Comparison of ENCODE assay signal across 10 cellular contexts in the genomic region with DNA sequence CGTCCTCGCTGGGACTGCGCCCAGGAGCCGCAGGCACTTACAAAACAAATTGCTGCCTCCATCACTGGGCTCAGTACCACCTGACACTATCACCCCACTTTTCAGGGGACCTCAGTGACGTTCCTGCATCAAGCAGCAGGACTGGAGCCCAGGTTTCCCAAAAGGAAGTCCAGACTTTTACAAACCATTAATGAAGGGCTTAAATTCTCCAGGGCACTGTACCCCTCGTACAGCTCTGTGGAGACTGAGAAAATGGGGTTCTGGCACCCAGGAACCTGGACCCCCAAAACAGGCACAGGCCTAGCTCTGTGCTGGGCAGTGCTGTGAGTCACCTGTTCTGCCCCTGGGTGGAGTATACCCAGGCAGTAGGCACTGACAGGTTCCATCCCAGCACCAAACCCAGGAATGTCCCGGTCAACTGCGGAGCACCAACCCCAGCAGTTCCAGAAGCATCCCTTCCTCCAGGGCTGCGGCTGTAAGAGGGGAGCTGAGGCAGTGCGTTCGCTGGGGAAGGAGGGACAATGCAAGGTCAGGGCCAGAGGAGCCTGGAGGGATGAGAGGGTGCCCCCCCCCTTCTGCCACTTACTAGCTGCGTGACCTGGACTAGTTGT. TPM values are rescaled to one million over a fixed set of nuclear protein-coding genes. Genes with fewer than 3 reads are reported as not detected.
DNase-seq lines count a peak whose midpoint lies in the region; ATAC-seq, FAIRE-seq and TF ChIP-seq lines count a peak whose summit lies in the region.
"Had no signal": no experiment of that assay in that cellular context is flagged by ENCODE, and none has a peak within 500 bp of the region (broad histone marks: within the 10 kb centered on the region; RNA-seq: fewer than 3 reads in every experiment).

No MANE protein-coding gene starts in this region.

- H3K79me2 ChIP-seq in K562 (ENCODE audit: control insufficient read depth, insufficient read depth, low read length) (no peaks in the 10 kb centered on the region), neural cell (replicated peaks; ENCODE audit: insufficient read depth, low read length) (no peaks in the 10 kb centered on the region)

- CTCF ChIA-PET in CD8-positive, alpha-beta T cell (lab: Charles Lee) = interaction anchor here (0.6 to 5.4 kb wide), 56 partner anchors 8 to 377 kb away, joined by 3 to 122 read pairs (median 6); a partner anchor contains a TSS
- CTCF ChIA-PET in K562 (lab: Yijun Ruan, JAX; ENCODE audit: low intra/inter-chr PET ratio) = interaction anchor here (0.7 to 4.1 kb wide), 14 partner anchors 10 to 1373 kb away, joined by 3 to 56 read pairs (median 5); no protein-coding TSS in a partner anchor

- DNase-seq in CD8-positive, alpha-beta T cell = no peak
- DNase-seq in K562 (ENCODE audit: extremely low read depth in 1 of 4, low spot score in 3 of 4) (no peak), caudate nucleus (lab: John Stamatoyannopoulos, UW) (no peak), substantia nigra (lab: John Stamatoyannopoulos, UW) (no peak), DMS153 (lab: John Stamatoyannopoulos, UW) (no peak)

- intact Hi-C loops in CD8-positive, alpha-beta T cell (cut with DNase I, micrococcal nuclease) = loop anchor here (1.0 to 10.0 kb wide), 10 partner anchors 35 to 1253 kb away; a partner anchor contains a TSS
- intact Hi-C loops in K562 (cut with micrococcal nuclease) = loop anchor here (1.0 to 5.0 kb wide), 7 partner anchors 14 to 405 kb away; no protein-coding TSS in a partner anchor

- H3K4me2 ChIP-seq in K562 (ENCODE audit: insufficient read depth, low read length) (peak overlapping the region; percentile 2; the same call in 1 of the 2 replicates), neural cell (ENCODE audit: low read length) (no peak overlapping the region)

- TF ChIP-seq CTCF in CD8-positive, alpha-beta T cell (IDR thresholded peaks at IDR 0.05) = peak; percentile 22
- TF ChIP-seq CTCF in K562 (IDR thresholded peaks at IDR 0.05 in 2 of 3, conservative IDR thresholded peaks at IDR 0.05 in 1 of 3; ENCODE audit: insufficient read depth in 2 of 3, low read depth in 1 of 3, low read length in 3 of 3) = no peak; a peak in 2 of 6 replicates
- no peak for TF ChIP-seq CTCF in neural cell (IDR thresholded peaks at IDR 0.05; ENCODE audit: poor library complexity, severe bottlenecking)

- H3K36me3 ChIP-seq in CD8-positive, alpha-beta T cell (ENCODE audit: insufficient read depth, low read length) = no peaks in the 10 kb centered on the region
- no peaks in the 10 kb centered on the region for H3K36me3 ChIP-seq in K562 (ENCODE audit: control insufficient read depth, insufficient read depth, low read length)
- H3K36me3 ChIP-seq in neural cell (ENCODE audit: insufficient read depth, low read length) = no peaks in the 10 kb centered on the region
- H3K36me3 ChIP-seq: thyroid gland had no signal

- BruUV-seq in K562 (replicated peaks; lab: Mats Ljungman, UMichigan) = no TSS peak

- TF ChIP-seq EP300 in K562 (IDR thresholded peaks at IDR 0.05; ENCODE audit: low read length) (no peak), neural cell (conservative IDR thresholded peaks at IDR 0.05; ENCODE audit: poor library complexity, severe bottlenecking) (no peak)

- no peaks in the 10 kb centered on the region for H3K9me1 ChIP-seq in K562 (ENCODE audit: control insufficient read depth, insufficient read depth, low read length)

- ATAC-seq in CD8-positive, alpha-beta T cell = no peak
- ATAC-seq in HG03342 (IDR thresholded peaks at IDR 0.05; ENCODE audit: unreplicated experiment) (peak; percentile 1), K562 (no peak), GM19463 (IDR thresholded peaks at IDR 0.05; ENCODE audit: unreplicated experiment) (no peak)

- H3K4me1 Mint-ChIP-seq in CD8-positive, alpha-beta T cell (ENCODE audit: low read depth) = peaks cover 14% of the 10 kb centered on the region

- 5% methylated on average over 11 of the region's 12 CpGs for WGBS in K562 (ENCODE audit: insufficient coverage, low coverage, missing lambda C conversion rate)

- no peak overlapping the region for H3K27ac Mint-ChIP-seq in CD8-positive, alpha-beta T cell

- no peaks in the 10 kb centered on the region for H3F3A ChIP-seq in neural cell (ENCODE audit: insufficient read depth, low read length, poor library complexity, severe bottlenecking)

- no peaks in the 10 kb centered on the region for H3K9me2 ChIP-seq in neural cell (ENCODE audit: insufficient read depth, low read length)

- peak overlapping the region; percentile 37; the same call in 1 of the 2 replicates for H2AFZ ChIP-seq in K562 (ENCODE audit: low read depth, low read length)
- no peak overlapping the region for H2AFZ ChIP-seq in neural cell (ENCODE audit: low read depth, low read length)

- in situ Hi-C loops in K562 (cut with MboI) = no loop called here

- H3K27me3 Mint-ChIP-seq in CD8-positive, alpha-beta T cell (ENCODE audit: low read depth) = peaks cover 20% of the 10 kb centered on the region

- H4K20me1 ChIP-seq in K562 (replicated peaks; ENCODE audit: control insufficient read depth, insufficient read depth, low read length) = no peaks in the 10 kb centered on the region
- no peaks in the 10 kb centered on the region for H4K20me1 ChIP-seq in neural cell (ENCODE audit: insufficient read depth)

- FAIRE-seq in K562 (lab: Jason Lieb, UNC) = no peak

- peaks cover 6% of the 10 kb centered on the region for H3K27me3 ChIP-seq in CD8-positive, alpha-beta T cell (ENCODE audit: insufficient read depth, low read length)
- H3K27me3 ChIP-seq in K562 (ENCODE audit: control insufficient read depth in 2 of 2, insufficient read depth in 2 of 2, low read length in 2 of 2) = peaks cover 5 to 30% of the 10 kb centered on the region in 2 experiments; a peak in 4 of 5 replicates
- H3K27me3 ChIP-seq in neural cell (ENCODE audit: insufficient read depth, low read depth, low read length) = peaks cover 50% of the 10 kb centered on the region
- H3K27me3 ChIP-seq: thyroid gland had no signal

- peak overlapping the region; percentile 65 for H3K4me3 ChIP-seq in CD8-positive, alpha-beta T cell (ENCODE audit: low read depth, low read length)
- H3K4me3 ChIP-seq in K562 = no peak overlapping the region
- peak overlapping the region; percentile 67 for H3K4me3 ChIP-seq in neural cell (ENCODE audit: low read length)

- H3K9me3 Mint-ChIP-seq in CD8-positive, alpha-beta T cell = no peaks in the 10 kb centered on the region

- H3K9ac ChIP-seq in K562 (ENCODE audit: insufficient read depth in 1 of 2, low read depth in 2 of 2, low read length in 2 of 2) (no peak overlapping the region), neural cell (ENCODE audit: low read length) (peak overlapping the region; percentile 23)

- POLR2A ChIA-PET in CD8-positive, alpha-beta T cell (lab: Charles Lee) = interaction anchor here (0.6 to 1.2 kb wide), 6 partner anchors 35 to 186 kb away, joined by 3 to 5 read pairs (median 3); a partner anchor contains a TSS
- POLR2A ChIA-PET in K562 (lab: Yijun Ruan, JAX) = interaction anchor here (0.6 to 1.0 kb wide), 8 partner anchors 32 to 291 kb away, joined by 3 to 5 read pairs (median 3); a partner anchor contains a TSS

- H3K36me3 Mint-ChIP-seq in CD8-positive, alpha-beta T cell = no peaks in the 10 kb centered on the region

- TF ChIP-seq RAD21 in K562 (CRISPR knock-in tag; conservative IDR thresholded peaks at IDR 0.05 in 1 of 2, IDR thresholded peaks at IDR 0.05 in 1 of 2) = no peak
- no peak for TF ChIP-seq RAD21 in neural cell (conservative IDR thresholded peaks at IDR 0.05)

- H3K9me3 ChIP-seq in CD8-positive, alpha-beta T cell (ENCODE audit: low read length) = no peaks in the 10 kb centered on the region
- H3K9me3 ChIP-seq in K562 (replicated peaks; ENCODE audit: control insufficient read depth, insufficient read depth, low read depth, low read length) = no peaks in the 10 kb centered on the region
- no peaks in the 10 kb centered on the region for H3K9me3 ChIP-seq in neural cell (ENCODE audit: low read length)
- H3K9me3 ChIP-seq: thyroid gland had no signal

- no peak overlapping the region for H3K27ac ChIP-seq in CD8-positive, alpha-beta T cell (ENCODE audit: low read depth, low read length)
- H3K27ac ChIP-seq in K562 (ENCODE audit: extremely low read depth, low read depth, low read length) (no peak overlapping the region), neural cell (ENCODE audit: low read length) (no peak overlapping the region), caudate nucleus (ENCODE audit: low read depth, low read length) (no peak overlapping the region), substantia nigra (ENCODE audit: low read depth, low read length, poor library complexity, severe bottlenecking) (no peak overlapping the region)

- TF ChIP-seq POLR2A in K562 (conservative IDR thresholded peaks at IDR 0.05) = no peak

- H3K4me1 ChIP-seq in CD8-positive, alpha-beta T cell (ENCODE audit: insufficient read depth, low read length) = peaks cover 26% of the 10 kb centered on the region
- peaks cover 11 to 29% of the 10 kb centered on the region in 2 experiments; a peak in 4 of 5 replicates for H3K4me1 ChIP-seq in K562 (replicated peaks in 1 of 2; ENCODE audit: control insufficient read depth in 2 of 2, insufficient read depth in 2 of 2, low read length in 2 of 2)

- peak overlapping the region; percentile 89 for H3K4me3 Mint-ChIP-seq in CD8-positive, alpha-beta T cell

RNA-seq across cellular contexts. Expression of a gene that starts 24.6 kb away (rescaled TPM):
- not detected for total RNA-seq in CD8-positive, alpha-beta T cell
- not detected in 2 replicates for total RNA-seq in K562 (2011; cell fraction: chromatin; rRNA removed; ENCODE audit: low replicate concordance)
- total RNA-seq in K562 (2011; cell fraction: nucleolus; rRNA removed) = not detected in 2 replicates
- not detected in 2 replicates for total RNA-seq in K562 (2011; cell fraction: nucleoplasm; rRNA removed)
- not detected in 2 replicates for total RNA-seq in K562 (2014; rRNA removed)
- not detected in 2 replicates for total RNA-seq in K562 (2014; rRNA removed; fragmentation: Illumina TruSeq; extraction: Trizol)
- total RNA-seq in K562 (2015; rRNA removed; fragmentation: Illumina TruSeq; extraction: Trizol) = not detected in 2 replicates
- total RNA-seq in K562 (2021) = not detected in 2 replicates
- polyA plus RNA-seq in K562 (2011; rRNA removed) = not detected in 2 replicates
- not detected in 2 replicates for polyA plus RNA-seq in K562 (2011; cell fraction: cytosol; rRNA removed)
- not detected in 2 replicates for polyA plus RNA-seq in K562 (2011; cell fraction: nucleus; rRNA removed)
- not detected in 2 replicates for polyA plus RNA-seq in K562 (2012)
- not detected in 2 replicates for polyA plus RNA-seq in K562 (2014; fragmentation: Illumina TruSeq; extraction: Trizol)
- not detected for polyA plus RNA-seq in K562 (2014; fragmentation: Nextera tagmentation; extraction: Ambion mirVana)
- polyA plus RNA-seq in K562 (2014; rRNA removed) = not detected in 2 replicates
- polyA minus RNA-seq in K562 (2011; rRNA and poly(A)+ RNA removed) = not detected in 2 replicates
- not detected in 2 replicates for polyA minus RNA-seq in K562 (2011; cell fraction: cytosol; rRNA and poly(A)+ RNA removed)
- polyA minus RNA-seq in K562 (2011; cell fraction: nucleus; rRNA and poly(A)+ RNA removed) = not detected in 2 replicates
- not detected in 2 replicates for polyA plus RNA-seq in neural cell
- polyA minus RNA-seq in neural cell = not detected in 2 replicates
- total RNA-seq: lung microvascular endothelial cell, thyroid gland had no signal

RNA-seq across cellular contexts. Expression of a gene that starts 36.3 kb away (rescaled TPM):
- 10 to 100 TPM; 59.1 to 71.9 TPM for total RNA-seq in CD8-positive, alpha-beta T cell
- total RNA-seq in K562 (2011; cell fraction: chromatin; rRNA removed; ENCODE audit: low replicate concordance) = 42.1 and 110 TPM in 2 replicates
- 65.9 and 71.5 TPM in 2 replicates for total RNA-seq in K562 (2011; cell fraction: nucleolus; rRNA removed)
- 61.0 and 61.4 TPM in 2 replicates for total RNA-seq in K562 (2011; cell fraction: nucleoplasm; rRNA removed)
- total RNA-seq in K562 (2014; rRNA removed) (32.0 and 39.5 TPM in 2 replicates), K562 (2014; rRNA removed; fragmentation: Illumina TruSeq; extraction: Trizol) (27.8 and 30.7 TPM in 2 replicates), K562 (2015; rRNA removed; fragmentation: Illumina TruSeq; extraction: Trizol) (34.7 and 37.2 TPM in 2 replicates), K562 (2021) (43.4 and 44.4 TPM in 2 replicates)
- polyA plus RNA-seq in K562 (2011; rRNA removed) (32.8 and 46.7 TPM in 2 replicates), K562 (2014; fragmentation: Illumina TruSeq; extraction: Trizol) (49.9 and 56.8 TPM in 2 replicates), K562 (2014; fragmentation: Nextera tagmentation; extraction: Ambion mirVana) (10 to 100 TPM; 11.4 to 20.8 TPM), K562 (2014; rRNA removed) (31.7 and 51.6 TPM in 2 replicates), neural cell (15.5 and 21.3 TPM in 2 replicates)
- 31.4 and 48.2 TPM in 2 replicates for polyA plus RNA-seq in K562 (2011; cell fraction: cytosol; rRNA removed)
- 43.5 and 96.9 TPM in 2 replicates for polyA plus RNA-seq in K562 (2011; cell fraction: nucleus; rRNA removed)
- 30.6 and 31.1 TPM in 2 replicates for polyA plus RNA-seq in K562 (2012)
- polyA minus RNA-seq in K562 (2011; rRNA and poly(A)+ RNA removed) = 19.6 and 36.4 TPM in 2 replicates
- 9.3 and 21.5 TPM in 2 replicates for polyA minus RNA-seq in K562 (2011; cell fraction: cytosol; rRNA and poly(A)+ RNA removed)
- 23.3 and 27.6 TPM in 2 replicates for polyA minus RNA-seq in K562 (2011; cell fraction: nucleus; rRNA and poly(A)+ RNA removed)
- polyA minus RNA-seq in neural cell = 15.2 and 18.5 TPM in 2 replicates

RNA-seq across cellular contexts. Expression of a gene that starts 55.3 kb away (rescaled TPM):
- 1 to 10 TPM; 2.4 to 3.4 TPM for total RNA-seq in CD8-positive, alpha-beta T cell
- total RNA-seq in K562 (2011; cell fraction: chromatin; rRNA removed; ENCODE audit: low replicate concordance) = 11.4 and 34.2 TPM in 2 replicates
- total RNA-seq in K562 (2011; cell fraction: nucleolus; rRNA removed) = 47.5 and 50.4 TPM in 2 replicates
- total RNA-seq in K562 (2011; cell fraction: nucleoplasm; rRNA removed) = 38.3 and 45.1 TPM in 2 replicates
- total RNA-seq in K562 (2014; rRNA removed) = 43.1 and 47.4 TPM in 2 replicates
- 26.1 and 32.9 TPM in 2 replicates for total RNA-seq in K562 (2014; rRNA removed; fragmentation: Illumina TruSeq; extraction: Trizol)
- total RNA-seq in K562 (2015; rRNA removed; fragmentation: Illumina TruSeq; extraction: Trizol) = 33.8 and 33.9 TPM in 2 replicates
- 36.3 and 41.2 TPM in 2 replicates for total RNA-seq in K562 (2021)
- 23.3 and 34.2 TPM in 2 replicates for polyA plus RNA-seq in K562 (2011; rRNA removed)
- polyA plus RNA-seq in K562 (2011; cell fraction: cytosol; rRNA removed) = 27.5 and 84.8 TPM in 2 replicates
- polyA plus RNA-seq in K562 (2011; cell fraction: nucleus; rRNA removed) = 13.6 and 23.0 TPM in 2 replicates
- 34.4 and 39.4 TPM in 2 replicates for polyA plus RNA-seq in K562 (2012)
- 36.1 and 38.5 TPM in 2 replicates for polyA plus RNA-seq in K562 (2014; fragmentation: Illumina TruSeq; extraction: Trizol)
- polyA plus RNA-seq in K562 (2014; fragmentation: Nextera tagmentation; extraction: Ambion mirVana) = 10 to 100 TPM in 1 of 2 experiments, 1 to 10 TPM in 1; 7.3 to 10.7 TPM
- polyA plus RNA-seq in K562 (2014; rRNA removed) = 40.9 and 43.1 TPM in 2 replicates
- polyA minus RNA-seq in K562 (2011; rRNA and poly(A)+ RNA removed) = 9.2 and 20.3 TPM in 2 replicates
- polyA minus RNA-seq in K562 (2011; cell fraction: cytosol; rRNA and poly(A)+ RNA removed) = 9.3 and 18.8 TPM in 2 replicates
- polyA minus RNA-seq in K562 (2011; cell fraction: nucleus; rRNA and poly(A)+ RNA removed) = 6.7 and 7.3 TPM in 2 replicates
- 36.5 TPM in 2 replicates for polyA plus RNA-seq in neural cell
- polyA minus RNA-seq in neural cell = 16.6 and 21.3 TPM in 2 replicates

RNA-seq across cellular contexts. Expression of a gene that starts 56.4 kb away (rescaled TPM):
- 10 to 100 TPM; 93.1 to 96.3 TPM for total RNA-seq in CD8-positive, alpha-beta T cell
- total RNA-seq in K562 (2011; cell fraction: chromatin; rRNA removed; ENCODE audit: low replicate concordance) = 147 and 196 TPM in 2 replicates
- total RNA-seq in K562 (2011; cell fraction: nucleolus; rRNA removed) = 171 and 174 TPM in 2 replicates
- 140 and 154 TPM in 2 replicates for total RNA-seq in K562 (2011; cell fraction: nucleoplasm; rRNA removed)
- 638 and 695 TPM in 2 replicates for total RNA-seq in K562 (2014; rRNA removed)
- total RNA-seq in K562 (2014; rRNA removed; fragmentation: Illumina TruSeq; extraction: Trizol) = 579 and 592 TPM in 2 replicates
- total RNA-seq in K562 (2015; rRNA removed; fragmentation: Illumina TruSeq; extraction: Trizol) = 599 and 679 TPM in 2 replicates
- 647 and 659 TPM in 2 replicates for total RNA-seq in K562 (2021)
- 366 and 847 TPM in 2 replicates for polyA plus RNA-seq in K562 (2011; rRNA removed)
- polyA plus RNA-seq in K562 (2011; cell fraction: cytosol; rRNA removed) = 404 and 796 TPM in 2 replicates
- 126 and 224 TPM in 2 replicates for polyA plus RNA-seq in K562 (2011; cell fraction: nucleus; rRNA removed)
- polyA plus RNA-seq in K562 (2012) = 329 and 1,243 TPM in 2 replicates
- polyA plus RNA-seq in K562 (2014; fragmentation: Illumina TruSeq; extraction: Trizol) = 833 and 856 TPM in 2 replicates
- polyA plus RNA-seq in K562 (2014; fragmentation: Nextera tagmentation; extraction: Ambion mirVana) = 100 to 1,000 TPM; 326 to 587 TPM
- 625 and 697 TPM in 2 replicates for polyA plus RNA-seq in K562 (2014; rRNA removed)
- 536 and 870 TPM in 2 replicates for polyA minus RNA-seq in K562 (2011; rRNA and poly(A)+ RNA removed)
- 230 and 274 TPM in 2 replicates for polyA minus RNA-seq in K562 (2011; cell fraction: cytosol; rRNA and poly(A)+ RNA removed)
- 90.9 and 94.3 TPM in 2 replicates for polyA minus RNA-seq in K562 (2011; cell fraction: nucleus; rRNA and poly(A)+ RNA removed)
- polyA plus RNA-seq in neural cell = 309 and 310 TPM in 2 replicates
- 196 and 202 TPM in 2 replicates for polyA minus RNA-seq in neural cell
